ENCODE assay signal across 9 cellular contexts in genomic region chrX:19776753-19777152, GRCh38.
DNase-seq lines count a peak whose midpoint lies in the region; ATAC-seq and TF ChIP-seq lines count a peak whose summit lies in the region.
"Had no signal": no experiment of that assay in that cellular context is flagged by ENCODE, and none has a peak within 500 bp of the region (broad histone marks: within the 10 kb centered on the region; RNA-seq: fewer than 3 reads in every experiment).

No MANE protein-coding gene starts in this region.

- DNase-seq in heart right ventricle (no peak), heart left ventricle (no peak), type B pancreatic cell (ENCODE audit: extremely low spot score, unreplicated experiment) (no peak), NCI-H1417 (lab: John Stamatoyannopoulos, UW) (no peak)
- DNase-seq in Jurkat, Clone E6-1 (ENCODE audit: low read depth, low spot score), result peak; percentile 96
- peak; percentile 63 for DNase-seq in activated naive CD4-positive, alpha-beta T cell treated with anti-CD3 and anti-CD28 coated beads, Interleukin-2, amount 10 ng/mL, durations not matched to agents 7 days and 5 days
- peak; percentile 31 to 69 for DNase-seq in stimulated activated naive CD8-positive, alpha-beta T cell treated with anti-CD3 and anti-CD28 coated beads, Interleukin-15, amount 100 ng/mL, for 72 hours
- DNase-seq: NCI-H1694 had no signal

- H3K27ac ChIP-seq in heart right ventricle, result peak overlapping the region in 7 of 10 donors; percentile 5 to 73 (median 39)
- peak overlapping the region in 6 of 12 donors; percentile 9 to 49 (median 38) for H3K27ac ChIP-seq in heart left ventricle

- 95 to 100% methylated on average over 2 of the region's 2 CpGs for WGBS in heart right ventricle, 2 donors
- 79 to 92% (median 87%) methylated on average over 2 of the region's 2 CpGs for WGBS in heart left ventricle, 4 donors

- H3K36me3 ChIP-seq in heart right ventricle (no peaks in the 10 kb centered on the region), heart left ventricle (no peaks in the 10 kb centered on the region)

- peak overlapping the region; percentile 67 for H3K27ac Mint-ChIP-seq in activated naive CD4-positive, alpha-beta T cell treated with anti-CD3 and anti-CD28 coated beads, Interleukin-2, amount 10 ng/mL, durations not matched to agents 7 days and 5 days
- peak overlapping the region; percentile 64 to 74 for H3K27ac Mint-ChIP-seq in stimulated activated naive CD8-positive, alpha-beta T cell treated with anti-CD3 and anti-CD28 coated beads, Interleukin-15, amount 100 ng/mL, for 72 hours
- H3K27ac Mint-ChIP-seq in type B pancreatic cell, result no peak overlapping the region

- ATAC-seq in heart right ventricle, result no peak
- no peak for ATAC-seq in heart left ventricle
- peak; percentile 84 for ATAC-seq in stimulated activated naive CD8-positive, alpha-beta T cell treated with anti-CD3 and anti-CD28 coated beads, Interleukin-15, amount 100 ng/mL, for 72 hours
- no peak for ATAC-seq in HG03039 (IDR thresholded peaks at IDR 0.05; ENCODE audit: unreplicated experiment)

- no peak for TF ChIP-seq POLR2A in heart left ventricle (IDR thresholded peaks at IDR 0.05)

- no peak overlapping the region for H3K4me3 Mint-ChIP-seq in activated naive CD4-positive, alpha-beta T cell treated with anti-CD3 and anti-CD28 coated beads, Interleukin-2, amount 10 ng/mL, durations not matched to agents 7 days and 5 days
- peak overlapping the region; percentile 29 to 40 for H3K4me3 Mint-ChIP-seq in stimulated activated naive CD8-positive, alpha-beta T cell treated with anti-CD3 and anti-CD28 coated beads, Interleukin-15, amount 100 ng/mL, for 72 hours
- no peak overlapping the region for H3K4me3 Mint-ChIP-seq in type B pancreatic cell

- H3K36me3 Mint-ChIP-seq in activated naive CD4-positive, alpha-beta T cell treated with anti-CD3 and anti-CD28 coated beads, Interleukin-2, amount 10 ng/mL, durations not matched to agents 7 days and 5 days, result peaks cover 27% of the 10 kb centered on the region
- no peaks in the 10 kb centered on the region for H3K36me3 Mint-ChIP-seq in type B pancreatic cell

- H3K27me3 ChIP-seq in heart right ventricle, result no peaks in the 10 kb centered on the region
- no peaks in the 10 kb centered on the region for H3K27me3 ChIP-seq in heart left ventricle

- CTCF ChIA-PET in activated naive CD4-positive, alpha-beta T cell treated with anti-CD3 and anti-CD28 coated beads, Interleukin-2, amount 10 ng/mL, durations not matched to agents 7 days and 5 days (lab: Charles Lee), result interaction anchor here (0.6 kb wide), 1 partner anchor 11 kb away, joined by 3 read pairs; no protein-coding TSS in a partner anchor

- no peaks in the 10 kb centered on the region for H3K27me3 Mint-ChIP-seq in activated naive CD4-positive, alpha-beta T cell treated with anti-CD3 and anti-CD28 coated beads, Interleukin-2, amount 10 ng/mL, durations not matched to agents 7 days and 5 days
- no peaks in the 10 kb centered on the region for H3K27me3 Mint-ChIP-seq in stimulated activated naive CD8-positive, alpha-beta T cell treated with anti-CD3 and anti-CD28 coated beads, Interleukin-15, amount 100 ng/mL, for 72 hours
- H3K27me3 Mint-ChIP-seq in type B pancreatic cell, result no peaks in the 10 kb centered on the region

- peaks cover 0 to 45% (median 8%) of the 10 kb centered on the region in 9 donors for H3K4me1 ChIP-seq in heart right ventricle
- peaks cover 0 to 38% (median 11%) of the 10 kb centered on the region in 12 donors for H3K4me1 ChIP-seq in heart left ventricle

- TF ChIP-seq CTCF in heart right ventricle (IDR thresholded peaks at IDR 0.05) (no peak), heart left ventricle (IDR thresholded peaks at IDR 0.05) (no peak), type B pancreatic cell (conservative IDR thresholded peaks at IDR 0.05) (no peak)

- H3K9me3 Mint-ChIP-seq in activated naive CD4-positive, alpha-beta T cell treated with anti-CD3 and anti-CD28 coated beads, Interleukin-2, amount 10 ng/mL, durations not matched to agents 7 days and 5 days, result peaks cover 3% of the 10 kb centered on the region
- H3K9me3 Mint-ChIP-seq in stimulated activated naive CD8-positive, alpha-beta T cell treated with anti-CD3 and anti-CD28 coated beads, Interleukin-15, amount 100 ng/mL, for 72 hours, result no peaks in the 10 kb centered on the region
- no peaks in the 10 kb centered on the region for H3K9me3 Mint-ChIP-seq in type B pancreatic cell

- peaks cover 67% of the 10 kb centered on the region for H3K4me1 Mint-ChIP-seq in activated naive CD4-positive, alpha-beta T cell treated with anti-CD3 and anti-CD28 coated beads, Interleukin-2, amount 10 ng/mL, durations not matched to agents 7 days and 5 days
- peaks cover 75% of the 10 kb centered on the region for H3K4me1 Mint-ChIP-seq in stimulated activated naive CD8-positive, alpha-beta T cell treated with anti-CD3 and anti-CD28 coated beads, Interleukin-15, amount 100 ng/mL, for 72 hours
- H3K4me1 Mint-ChIP-seq in type B pancreatic cell (ENCODE audit: unreplicated experiment), result peaks cover 10% of the 10 kb centered on the region

- no peak overlapping the region for H3K4me3 ChIP-seq in heart right ventricle
- no peak overlapping the region for H3K4me3 ChIP-seq in heart left ventricle
- H3K4me3 ChIP-seq in Jurkat, Clone E6-1 (ENCODE audit: low read length), result no peak overlapping the region

- intact Hi-C loops in heart right ventricle (cut with DNase I), result loop anchor here in 1 of 10 donors (10.0 kb wide), 1 partner anchor 88 kb away; no protein-coding TSS in a partner anchor
- intact Hi-C loops in heart left ventricle (cut with DNase I), result loop anchor here in 2 of 10 donors (10.0 kb wide), 2 partner anchors 88 to 108 kb away; partner anchors contain the start of gene SH3KBP1 (in 1 of the 2)

- H3K9me3 ChIP-seq in heart right ventricle (no peaks in the 10 kb centered on the region), heart left ventricle (no peaks in the 10 kb centered on the region)

Comparison
In these comparisons a context has a peak if more than half of its experiments do, and no peak if none do; other contexts are left out.
1. DNase-seq: peak in Jurkat, Clone E6-1 (single experiment), activated naive CD4-positive, alpha-beta T cell treated with anti-CD3 and anti-CD28 coated beads, Interleukin-2, amount 10 ng/mL, durations not matched to agents 7 days and 5 days (single experiment) and stimulated activated naive CD8-positive, alpha-beta T cell treated with anti-CD3 and anti-CD28 coated beads, Interleukin-15, amount 100 ng/mL, for 72 hours (2 of 2); none in heart right ventricle (0 of 2), heart left ventricle (0 of 5), type B pancreatic cell (single experiment) and NCI-H1417 (0 of 3).
2. H3K4me3 Mint-ChIP-seq: peak in stimulated activated naive CD8-positive, alpha-beta T cell treated with anti-CD3 and anti-CD28 coated beads, Interleukin-15, amount 100 ng/mL, for 72 hours (2 of 2); none in activated naive CD4-positive, alpha-beta T cell treated with anti-CD3 and anti-CD28 coated beads, Interleukin-2, amount 10 ng/mL, durations not matched to agents 7 days and 5 days (single experiment) and type B pancreatic cell (single experiment).